Comparison of ENCODE assay signal across 1 cellular context in genomic region chr7:129569811-129570215, GRCh38.
A peak's percentile ranks its signal among the peaks of the same experiment; 100 is the strongest.
TF ChIP-seq lines count a peak whose summit lies in the region.

No MANE protein-coding gene starts in this region.

TF ChIP-seq in HepG2, 621 proteins besides CTCF, POLR2A, EP300 and RAD21 (continued from another document and continues in another):
- TF ChIP-seq, protein P1, sequence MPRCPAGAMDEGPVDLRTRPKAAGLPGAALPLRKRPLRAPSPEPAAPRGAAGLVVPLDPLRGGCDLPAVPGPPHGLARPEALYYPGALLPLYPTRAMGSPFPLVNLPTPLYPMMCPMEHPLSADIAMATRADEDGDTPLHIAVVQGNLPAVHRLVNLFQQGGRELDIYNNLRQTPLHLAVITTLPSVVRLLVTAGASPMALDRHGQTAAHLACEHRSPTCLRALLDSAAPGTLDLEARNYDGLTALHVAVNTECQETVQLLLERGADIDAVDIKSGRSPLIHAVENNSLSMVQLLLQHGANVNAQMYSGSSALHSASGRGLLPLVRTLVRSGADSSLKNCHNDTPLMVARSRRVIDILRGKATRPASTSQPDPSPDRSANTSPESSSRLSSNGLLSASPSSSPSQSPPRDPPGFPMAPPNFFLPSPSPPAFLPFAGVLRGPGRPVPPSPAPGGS (CRISPR knock-in tag; IDR thresholded peaks at IDR 0.05): no peak
- TF ChIP-seq, protein P2, sequence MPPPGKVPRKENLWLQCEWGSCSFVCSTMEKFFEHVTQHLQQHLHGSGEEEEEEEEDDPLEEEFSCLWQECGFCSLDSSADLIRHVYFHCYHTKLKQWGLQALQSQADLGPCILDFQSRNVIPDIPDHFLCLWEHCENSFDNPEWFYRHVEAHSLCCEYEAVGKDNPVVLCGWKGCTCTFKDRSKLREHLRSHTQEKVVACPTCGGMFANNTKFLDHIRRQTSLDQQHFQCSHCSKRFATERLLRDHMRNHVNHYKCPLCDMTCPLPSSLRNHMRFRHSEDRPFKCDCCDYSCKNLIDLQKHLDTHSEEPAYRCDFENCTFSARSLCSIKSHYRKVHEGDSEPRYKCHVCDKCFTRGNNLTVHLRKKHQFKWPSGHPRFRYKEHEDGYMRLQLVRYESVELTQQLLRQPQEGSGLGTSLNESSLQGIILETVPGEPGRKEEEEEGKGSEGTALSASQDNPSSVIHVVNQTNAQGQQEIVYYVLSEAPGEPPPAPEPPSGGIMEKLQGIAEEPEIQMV (CRISPR knock-in tag; IDR thresholded peaks at IDR 0.05; ENCODE audit: low read depth): no peak
- no peak for TF ChIP-seq ZNF281 (CRISPR knock-in tag; IDR thresholded peaks at IDR 0.05; ENCODE audit: borderline replicate concordance)
- no peak for TF ChIP-seq ZBTB21 (CRISPR knock-in tag; IDR thresholded peaks at IDR 0.05)
- no peak for TF ChIP-seq KAT7 (CRISPR knock-in tag; IDR thresholded peaks at IDR 0.05; ENCODE audit: borderline replicate concordance)
- no peak for TF ChIP-seq ZC3H4 (CRISPR knock-in tag; IDR thresholded peaks at IDR 0.05; ENCODE audit: borderline replicate concordance)
- no peak for TF ChIP-seq ZNF460 (CRISPR knock-in tag; IDR thresholded peaks at IDR 0.05; ENCODE audit: borderline replicate concordance)
- no peak for TF ChIP-seq CAMTA2 (CRISPR knock-in tag; IDR thresholded peaks at IDR 0.05; ENCODE audit: borderline replicate concordance)
- no peak for TF ChIP-seq ZNF263 (CRISPR knock-in tag; IDR thresholded peaks at IDR 0.05)
- no peak for TF ChIP-seq HNRNPLL (IDR thresholded peaks at IDR 0.05; ENCODE audit: low read depth, low read length, poor library complexity, severe bottlenecking)
- peak; percentile 72; the same call in 1 of the 2 replicates for TF ChIP-seq ZMYM3 (CRISPR knock-in tag; IDR thresholded peaks at IDR 0.05)
- TF ChIP-seq ZSCAN25 (CRISPR knock-in tag; IDR thresholded peaks at IDR 0.05): no peak
- TF ChIP-seq FOXM1 (CRISPR knock-in tag; IDR thresholded peaks at IDR 0.05): no peak
- TF ChIP-seq, protein P3, sequence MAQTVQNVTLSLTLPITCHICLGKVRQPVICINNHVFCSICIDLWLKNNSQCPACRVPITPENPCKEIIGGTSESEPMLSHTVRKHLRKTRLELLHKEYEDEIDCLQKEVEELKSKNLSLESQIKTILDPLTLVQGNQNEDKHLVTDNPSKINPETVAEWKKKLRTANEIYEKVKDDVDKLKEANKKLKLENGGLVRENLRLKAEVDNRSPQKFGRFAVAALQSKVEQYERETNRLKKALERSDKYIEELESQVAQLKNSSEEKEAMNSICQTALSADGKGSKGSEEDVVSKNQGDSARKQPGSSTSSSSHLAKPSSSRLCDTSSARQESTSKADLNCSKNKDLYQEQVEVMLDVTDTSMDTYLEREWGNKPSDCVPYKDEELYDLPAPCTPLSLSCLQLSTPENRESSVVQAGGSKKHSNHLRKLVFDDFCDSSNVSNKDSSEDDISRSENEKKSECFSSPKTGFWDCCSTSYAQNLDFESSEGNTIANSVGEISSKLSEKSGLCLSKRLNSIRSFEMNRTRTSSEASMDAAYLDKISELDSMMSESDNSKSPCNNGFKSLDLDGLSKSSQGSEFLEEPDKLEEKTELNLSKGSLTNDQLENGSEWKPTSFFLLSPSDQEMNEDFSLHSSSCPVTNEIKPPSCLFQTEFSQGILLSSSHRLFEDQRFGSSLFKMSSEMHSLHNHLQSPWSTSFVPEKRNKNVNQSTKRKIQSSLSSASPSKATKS (CRISPR knock-in tag; IDR thresholded peaks at IDR 0.05): no peak
- no peak for TF ChIP-seq ZNF20 (CRISPR knock-in tag; IDR thresholded peaks at IDR 0.05)
- no peak for TF ChIP-seq PTBP1 (IDR thresholded peaks at IDR 0.05; ENCODE audit: low read depth, low read length, poor library complexity, severe bottlenecking)
- no peak for TF ChIP-seq TEAD2 (CRISPR knock-in tag; IDR thresholded peaks at IDR 0.05)
- TF ChIP-seq ZNF547 (CRISPR knock-in tag; IDR thresholded peaks at IDR 0.05): no peak
- no peak for TF ChIP-seq ZNF251 (CRISPR knock-in tag; IDR thresholded peaks at IDR 0.05)
- TF ChIP-seq REXO4 (CRISPR knock-in tag; IDR thresholded peaks at IDR 0.05; ENCODE audit: borderline replicate concordance): no peak
- TF ChIP-seq PHF5A (CRISPR knock-in tag; IDR thresholded peaks at IDR 0.05; ENCODE audit: low read depth, unreplicated experiment): no peak
- TF ChIP-seq ZFP90 (CRISPR knock-in tag; IDR thresholded peaks at IDR 0.05; ENCODE audit: borderline replicate concordance): no peak
- no peak for TF ChIP-seq DNMT1 (CRISPR knock-in tag; IDR thresholded peaks at IDR 0.05)
- TF ChIP-seq KDM4B (CRISPR knock-in tag; IDR thresholded peaks at IDR 0.05): no peak
- TF ChIP-seq RFX5 (IDR thresholded peaks at IDR 0.05; ENCODE audit: low read depth, low read length): no peak
- TF ChIP-seq GTF3A (CRISPR knock-in tag; conservative IDR thresholded peaks at IDR 0.05): no peak
- TF ChIP-seq SP4 (CRISPR knock-in tag; IDR thresholded peaks at IDR 0.05): no peak
- TF ChIP-seq, protein P4, sequence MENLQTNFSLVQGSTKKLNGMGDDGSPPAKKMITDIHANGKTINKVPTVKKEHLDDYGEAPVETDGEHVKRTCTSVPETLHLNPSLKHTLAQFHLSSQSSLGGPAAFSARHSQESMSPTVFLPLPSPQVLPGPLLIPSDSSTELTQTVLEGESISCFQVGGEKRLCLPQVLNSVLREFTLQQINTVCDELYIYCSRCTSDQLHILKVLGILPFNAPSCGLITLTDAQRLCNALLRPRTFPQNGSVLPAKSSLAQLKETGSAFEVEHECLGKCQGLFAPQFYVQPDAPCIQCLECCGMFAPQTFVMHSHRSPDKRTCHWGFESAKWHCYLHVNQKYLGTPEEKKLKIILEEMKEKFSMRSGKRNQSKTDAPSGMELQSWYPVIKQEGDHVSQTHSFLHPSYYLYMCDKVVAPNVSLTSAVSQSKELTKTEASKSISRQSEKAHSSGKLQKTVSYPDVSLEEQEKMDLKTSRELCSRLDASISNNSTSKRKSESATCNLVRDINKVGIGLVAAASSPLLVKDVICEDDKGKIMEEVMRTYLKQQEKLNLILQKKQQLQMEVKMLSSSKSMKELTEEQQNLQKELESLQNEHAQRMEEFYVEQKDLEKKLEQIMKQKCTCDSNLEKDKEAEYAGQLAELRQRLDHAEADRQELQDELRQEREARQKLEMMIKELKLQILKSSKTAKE (CRISPR knock-in tag; IDR thresholded peaks at IDR 0.05; ENCODE audit: borderline replicate concordance): no peak
- TF ChIP-seq, protein P5, sequence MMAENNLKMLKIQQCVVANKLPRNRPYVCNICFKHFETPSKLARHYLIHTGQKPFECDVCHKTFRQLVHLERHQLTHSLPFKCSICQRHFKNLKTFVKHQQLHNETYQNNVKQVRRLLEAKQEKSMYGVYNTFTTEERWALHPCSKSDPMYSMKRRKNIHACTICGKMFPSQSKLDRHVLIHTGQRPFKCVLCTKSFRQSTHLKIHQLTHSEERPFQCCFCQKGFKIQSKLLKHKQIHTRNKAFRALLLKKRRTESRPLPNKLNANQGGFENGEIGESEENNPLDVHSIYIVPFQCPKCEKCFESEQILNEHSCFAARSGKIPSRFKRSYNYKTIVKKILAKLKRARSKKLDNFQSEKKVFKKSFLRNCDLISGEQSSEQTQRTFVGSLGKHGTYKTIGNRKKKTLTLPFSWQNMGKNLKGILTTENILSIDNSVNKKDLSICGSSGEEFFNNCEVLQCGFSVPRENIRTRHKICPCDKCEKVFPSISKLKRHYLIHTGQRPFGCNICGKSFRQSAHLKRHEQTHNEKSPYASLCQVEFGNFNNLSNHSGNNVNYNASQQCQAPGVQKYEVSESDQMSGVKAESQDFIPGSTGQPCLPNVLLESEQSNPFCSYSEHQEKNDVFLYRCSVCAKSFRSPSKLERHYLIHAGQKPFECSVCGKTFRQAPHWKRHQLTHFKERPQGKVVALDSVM (CRISPR knock-in tag; IDR thresholded peaks at IDR 0.05): peak; percentile 99
- no peak for TF ChIP-seq KAT8 (CRISPR knock-in tag; IDR thresholded peaks at IDR 0.05)
- peak; percentile 36 for TF ChIP-seq HNF4A (CRISPR knock-in tag; IDR thresholded peaks at IDR 0.05)
- TF ChIP-seq SOX13 (IDR thresholded peaks at IDR 0.05): no peak
- TF ChIP-seq SOX13 (CRISPR knock-in tag; conservative IDR thresholded peaks at IDR 0.05 in 1 of 2, IDR thresholded peaks at IDR 0.05 in 1 of 2): peak in 1 of 2 experiments; percentile 23; a peak in 1 of 4 replicates
- peak; percentile 48 for TF ChIP-seq SKI (IDR thresholded peaks at IDR 0.05; ENCODE audit: partially characterized antibody)
- TF ChIP-seq, protein P6, sequence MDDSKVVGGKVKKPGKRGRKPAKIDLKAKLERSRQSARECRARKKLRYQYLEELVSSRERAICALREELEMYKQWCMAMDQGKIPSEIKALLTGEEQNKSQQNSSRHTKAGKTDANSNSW (CRISPR knock-in tag; IDR thresholded peaks at IDR 0.05; ENCODE audit: borderline replicate concordance): no peak
- no peak for TF ChIP-seq ZNF557 (CRISPR knock-in tag; IDR thresholded peaks at IDR 0.05)
- TF ChIP-seq MXI1 (IDR thresholded peaks at IDR 0.05; ENCODE audit: borderline replicate concordance, low read depth, low read length): no peak
- TF ChIP-seq ZC3H13 (CRISPR knock-in tag; IDR thresholded peaks at IDR 0.05): no peak
- no peak for TF ChIP-seq SATB2 (CRISPR knock-in tag; IDR thresholded peaks at IDR 0.05)
- TF ChIP-seq, protein P7, sequence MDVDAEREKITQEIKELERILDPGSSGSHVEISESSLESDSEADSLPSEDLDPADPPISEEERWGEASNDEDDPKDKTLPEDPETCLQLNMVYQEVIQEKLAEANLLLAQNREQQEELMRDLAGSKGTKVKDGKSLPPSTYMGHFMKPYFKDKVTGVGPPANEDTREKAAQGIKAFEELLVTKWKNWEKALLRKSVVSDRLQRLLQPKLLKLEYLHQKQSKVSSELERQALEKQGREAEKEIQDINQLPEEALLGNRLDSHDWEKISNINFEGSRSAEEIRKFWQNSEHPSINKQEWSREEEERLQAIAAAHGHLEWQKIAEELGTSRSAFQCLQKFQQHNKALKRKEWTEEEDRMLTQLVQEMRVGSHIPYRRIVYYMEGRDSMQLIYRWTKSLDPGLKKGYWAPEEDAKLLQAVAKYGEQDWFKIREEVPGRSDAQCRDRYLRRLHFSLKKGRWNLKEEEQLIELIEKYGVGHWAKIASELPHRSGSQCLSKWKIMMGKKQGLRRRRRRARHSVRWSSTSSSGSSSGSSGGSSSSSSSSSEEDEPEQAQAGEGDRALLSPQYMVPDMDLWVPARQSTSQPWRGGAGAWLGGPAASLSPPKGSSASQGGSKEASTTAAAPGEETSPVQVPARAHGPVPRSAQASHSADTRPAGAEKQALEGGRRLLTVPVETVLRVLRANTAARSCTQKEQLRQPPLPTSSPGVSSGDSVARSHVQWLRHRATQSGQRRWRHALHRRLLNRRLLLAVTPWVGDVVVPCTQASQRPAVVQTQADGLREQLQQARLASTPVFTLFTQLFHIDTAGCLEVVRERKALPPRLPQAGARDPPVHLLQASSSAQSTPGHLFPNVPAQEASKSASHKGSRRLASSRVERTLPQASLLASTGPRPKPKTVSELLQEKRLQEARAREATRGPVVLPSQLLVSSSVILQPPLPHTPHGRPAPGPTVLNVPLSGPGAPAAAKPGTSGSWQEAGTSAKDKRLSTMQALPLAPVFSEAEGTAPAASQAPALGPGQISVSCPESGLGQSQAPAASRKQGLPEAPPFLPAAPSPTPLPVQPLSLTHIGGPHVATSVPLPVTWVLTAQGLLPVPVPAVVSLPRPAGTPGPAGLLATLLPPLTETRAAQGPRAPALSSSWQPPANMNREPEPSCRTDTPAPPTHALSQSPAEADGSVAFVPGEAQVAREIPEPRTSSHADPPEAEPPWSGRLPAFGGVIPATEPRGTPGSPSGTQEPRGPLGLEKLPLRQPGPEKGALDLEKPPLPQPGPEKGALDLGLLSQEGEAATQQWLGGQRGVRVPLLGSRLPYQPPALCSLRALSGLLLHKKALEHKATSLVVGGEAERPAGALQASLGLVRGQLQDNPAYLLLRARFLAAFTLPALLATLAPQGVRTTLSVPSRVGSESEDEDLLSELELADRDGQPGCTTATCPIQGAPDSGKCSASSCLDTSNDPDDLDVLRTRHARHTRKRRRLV (CRISPR knock-in tag; IDR thresholded peaks at IDR 0.05): no peak
- TF ChIP-seq NKX3-1 (CRISPR knock-in tag; IDR thresholded peaks at IDR 0.05): no peak
- 0 out of 2 replicates have a peak, but pooled peaks have one; percentile 23 for TF ChIP-seq HDAC2 (CRISPR knock-in tag; IDR thresholded peaks at IDR 0.05)
- 0 out of 2 replicates have a peak, but pooled peaks have one; percentile 4 for TF ChIP-seq RXRB (CRISPR knock-in tag; IDR thresholded peaks at IDR 0.05; ENCODE audit: borderline replicate concordance)
- no peak for TF ChIP-seq ZKSCAN1 (IDR thresholded peaks at IDR 0.05; ENCODE audit: low read length)
- TF ChIP-seq ZNF691 (CRISPR knock-in tag; IDR thresholded peaks at IDR 0.05; ENCODE audit: borderline replicate concordance, low read depth): no peak
